Comparison of ENCODE assay signal across 8 cellular contexts in genomic region chr14:67722293-67722692, GRCh38. TPM values are rescaled to one million over a fixed set of nuclear protein-coding genes. Genes with fewer than 3 reads are reported as not detected.
DNase-seq lines count a peak whose midpoint lies in the region; ATAC-seq and TF ChIP-seq lines count a peak whose summit lies in the region.

No MANE protein-coding gene starts in this region.

- H2AFZ ChIP-seq in osteoblast (ENCODE audit: low read length): peak overlapping the region; percentile 54

- no peaks in the 10 kb centered on the region for H3K36me3 ChIP-seq in osteoblast (ENCODE audit: insufficient read depth, low read length)

- peaks cover 50% of the 10 kb centered on the region for H3K27me3 ChIP-seq in osteoblast (ENCODE audit: insufficient read depth, low read length)

- H3K79me2 ChIP-seq in osteoblast (ENCODE audit: insufficient read depth, low read length): no peaks in the 10 kb centered on the region

- H3K4me2 ChIP-seq in osteoblast (ENCODE audit: insufficient read depth, low read length): peak overlapping the region; percentile 44

- H3K27ac ChIP-seq in osteoblast (ENCODE audit: low read depth, low read length): no peak overlapping the region

- no peaks in the 10 kb centered on the region for H3K9me3 ChIP-seq in osteoblast (ENCODE audit: low read depth, low read length)

- H3K4me3 ChIP-seq in fibroblast of the aortic adventitia (ENCODE audit: low read depth, low read length) (no peak overlapping the region), osteoblast (ENCODE audit: insufficient read depth, low read length) (no peak overlapping the region)

- TF ChIP-seq CTCF in fibroblast of the aortic adventitia (IDR thresholded peaks at IDR 0.05; ENCODE audit: insufficient read depth, low read length) (no peak), osteoblast (IDR thresholded peaks at IDR 0.05; ENCODE audit: extremely low read depth, low read depth, low read length) (no peak)

- H3K4me1 ChIP-seq in osteoblast (ENCODE audit: insufficient read depth, low read length): no peaks in the 10 kb centered on the region

- DNase-seq in Daoy (ENCODE audit: low read depth): peak; percentile 11
- peak; percentile 15 to 61 for DNase-seq in NCI-H524 (lab: John Stamatoyannopoulos, UW)
- peak; percentile 81 for DNase-seq in fibroblast of the aortic adventitia (ENCODE audit: low read depth)
- no peak for DNase-seq in osteoblast (ENCODE audit: insufficient read length, low spot score, missing footprints)
- no peak for DNase-seq in activated naive CD4-positive, alpha-beta T cell treated with anti-CD3 and anti-CD28 coated beads, Interleukin-2, amount 50 U/mL, for 16 hours
- DNase-seq in epidermal melanocyte (ENCODE audit: insufficient read length, low spot score): no peak

- ATAC-seq in GM18861 (IDR thresholded peaks at IDR 0.05; ENCODE audit: unreplicated experiment) (no peak), HG03139 (IDR thresholded peaks at IDR 0.05; ENCODE audit: unreplicated experiment) (no peak)

- H4K20me1 ChIP-seq in osteoblast (ENCODE audit: insufficient read depth, low read length): no peaks in the 10 kb centered on the region

RNA-seq across cellular contexts. Expression of gene RDH12, which starts 20.6 kb away (rescaled TPM):
- total RNA-seq in Daoy (2014; rRNA removed; shearing (Covaris generic)): 0.06 TPM in 1 of 2 replicates, not detected in the other
- total RNA-seq in fibroblast of the aortic adventitia (ENCODE audit: low replicate concordance) (0.82 TPM in 1 of 2 replicates, not detected in the other), osteoblast (0.29 TPM in 1 of 2 replicates, not detected in the other)

RNA-seq across cellular contexts. Expression of gene RDH11, which starts 26.7 kb away (rescaled TPM):
- total RNA-seq in Daoy (2014; rRNA removed; shearing (Covaris generic)): 97.4 and 100 TPM in 2 replicates
- total RNA-seq in fibroblast of the aortic adventitia (ENCODE audit: low replicate concordance) (78.9 and 110 TPM in 2 replicates), osteoblast (138 and 143 TPM in 2 replicates)

RNA-seq across cellular contexts. Expression of gene VTI1B, which starts 47.9 kb away (rescaled TPM):
- 52.6 and 55.9 TPM in 2 replicates for total RNA-seq in Daoy (2014; rRNA removed; shearing (Covaris generic))
- total RNA-seq in fibroblast of the aortic adventitia (ENCODE audit: low replicate concordance) (48.5 and 69.0 TPM in 2 replicates), osteoblast (64.1 and 66.6 TPM in 2 replicates)

Comparison
In these comparisons a context has a peak if more than half of its experiments do, and no peak if none do; other contexts are left out.
1. DNase-seq: peak in Daoy (single experiment), NCI-H524 (2 of 2) and fibroblast of the aortic adventitia (single experiment); none in osteoblast (single experiment), activated naive CD4-positive, alpha-beta T cell treated with anti-CD3 and anti-CD28 coated beads, Interleukin-2, amount 50 U/mL, for 16 hours (single experiment) and epidermal melanocyte (single experiment).